Comparison of ENCODE assay signal across 30 cellular contexts in genomic region chrX:147478899-147479298, GRCh38.
"Had no signal": no experiment of that assay in that cellular context is flagged by ENCODE, and none has a peak within 500 bp of the region (broad histone marks: within the 10 kb centered on the region; RNA-seq: fewer than 3 reads in every experiment).

No MANE protein-coding gene starts in this region.

- H3K27ac ChIP-seq: VCaP had no signal

- DNase-seq: activated B cell treated with CpG ODN at 0.5 μM for 24 hours; activated CD4-positive, alpha-beta memory T cell treated with anti-CD3 and anti-CD28 coated beads for 36 hours; activated CD4-positive, alpha-beta T cell treated with anti-CD3 and anti-CD28 coated beads for 4 hours; activated CD4-positive, alpha-beta T cell treated with anti-CD3 and anti-CD28 coated beads, Interleukin-2, amount 50 U/mL, for 1 hour; activated CD4-positive, CD25-positive, alpha-beta regulatory T cell treated with anti-CD3 and anti-CD28 coated beads, Interleukin-2, amount 50 U/mL, for 72 hours; activated CD8-positive, alpha-beta memory T cell treated with anti-CD3 and anti-CD28 coated beads, Interleukin-2, amount 50 U/mL, for 4 hours; activated effector memory CD4-positive, alpha-beta T cell treated with Interleukin-2 at 50 U/mL for 16 hours; activated naive CD4-positive, alpha-beta T cell treated with anti-CD3 and anti-CD28 coated beads, Interleukin-2, amount 50 U/mL, for 16 hours; activated naive CD8-positive, alpha-beta T cell treated with anti-CD3 and anti-CD28 coated beads for 36 hours; activated T-cell treated with anti-CD3 and anti-CD28 coated beads for 4 hours; activated T-cell treated with anti-CD3 and anti-CD28 coated beads, Interleukin-2, amount 50 U/mL, for 48 hours; amniotic stem cell; aorta; caudate nucleus; cerebellar nuclear complex; Karpas-422; NCI-H1105; NCI-H1417 treated with DMSO at 0.1 percent for 48 hours; NCI-H187 treated with DMSO at 0.1 percent for 48 hours; NCI-H2081; NCI-H226; NCI-H446 treated with DMSO at 0.1 percent for 48 hours; NCI-H524; NK-92 treated with Interleukin-12 subunit alpha and Interleukin-12 subunit beta, amount 100 ng/mL, for 24 hours; SHP77 treated with DMSO at 0.1 percent for 48 hours; SW 1271; T-helper 1 cell; T-helper 2 cell; T-helper 9 cell had no signal
